Comparison of ENCODE assay signal across 8 cellular contexts in genomic region chr4:180493299-180493698, GRCh38.
"Had no signal": no experiment of that assay in that cellular context is flagged by ENCODE, and none has a peak within 500 bp of the region (broad histone marks: within the 10 kb centered on the region; RNA-seq: fewer than 3 reads in every experiment).

No MANE protein-coding gene starts in this region.

- FAIRE-seq: H1, H54 had no signal

- H3K27ac ChIP-seq: GM23248, HL-60, KMS-11 had no signal

- H3K4me3 ChIP-seq: GM23248 had no signal

- H3K4me2 ChIP-seq: KMS-11 had no signal

- DNase-seq: GM23248, H9, HCEC 1CT, KBM-7 had no signal

- H3K9ac ChIP-seq: GM23248, KMS-11 had no signal

- H2AFZ ChIP-seq: GM23248 had no signal
